In the genomic region with DNA sequence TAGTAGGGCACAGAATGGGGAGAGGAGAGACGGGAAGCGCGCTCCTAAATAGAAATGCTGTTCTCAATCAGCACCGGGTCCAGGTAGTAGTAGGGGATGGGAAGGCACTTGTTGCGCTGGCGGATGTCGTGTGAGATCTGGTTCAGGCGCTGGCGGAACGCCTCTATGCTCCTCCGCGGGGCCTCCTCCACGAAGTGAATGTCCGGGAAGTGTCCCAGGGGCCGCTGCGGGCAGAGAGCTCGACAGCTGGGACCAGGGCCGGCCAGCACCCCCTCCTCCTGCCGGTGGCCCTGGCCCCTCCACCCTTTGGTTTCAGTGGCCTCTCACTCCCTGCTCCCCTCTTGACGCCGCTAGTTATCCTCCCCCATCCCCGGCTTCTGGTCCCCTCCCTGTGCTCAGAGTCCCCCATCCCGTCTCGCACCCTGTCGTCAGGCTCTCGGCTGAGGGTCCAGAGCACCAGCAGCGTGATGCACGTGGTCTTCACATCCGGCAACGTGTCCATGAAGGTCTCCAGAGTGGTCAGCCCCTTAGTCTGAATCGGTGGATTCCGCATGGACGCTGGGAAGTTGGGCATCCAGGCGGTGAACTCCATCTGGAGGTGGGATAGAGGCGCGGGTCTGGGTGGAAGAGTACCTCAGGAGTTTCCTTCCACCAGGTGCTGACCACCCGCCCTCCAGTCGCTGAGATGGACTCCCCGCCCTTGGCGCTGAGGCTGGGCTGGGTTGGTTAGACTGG, we compare ENCODE assay signal across 8 cellular contexts. TPM values are rescaled to one million over a fixed set of nuclear protein-coding genes. Genes with fewer than 3 reads are reported as not detected.
DNase-seq lines count a peak whose midpoint lies in the region; ATAC-seq, FAIRE-seq and TF ChIP-seq lines count a peak whose summit lies in the region.

No MANE protein-coding gene starts in this region.

- TF ChIP-seq POLR2A in GM12892 (IDR thresholded peaks at IDR 0.05; ENCODE audit: low read depth, low read length) (no peak), vagina (IDR thresholded peaks at IDR 0.05) (no peak)

- TF ChIP-seq CTCF in coronary artery (IDR thresholded peaks at IDR 0.05) (no peak), nephron progenitor cell (IDR thresholded peaks at IDR 0.05) (no peak), vagina (IDR thresholded peaks at IDR 0.05) (no peak)

- H3K9me3 ChIP-seq in CD4-positive, alpha-beta memory T cell (ENCODE audit: control insufficient read depth in 1 of 2, low read length in 2 of 2) = no peaks in the 10 kb centered on the region
- H3K9me3 ChIP-seq in T-helper 17 cell (ENCODE audit: control insufficient read depth, low read length, poor library complexity, severe bottlenecking) (no peaks in the 10 kb centered on the region), vagina (no peaks in the 10 kb centered on the region)

- H3K4me1 Mint-ChIP-seq in CD4-positive, alpha-beta memory T cell = peaks cover 15 to 29% (median 23%) of the 10 kb centered on the region in 4 donors
- H3K4me1 Mint-ChIP-seq in T-helper 17 cell (peaks cover 26% of the 10 kb centered on the region), nephron progenitor cell (peaks cover 28% of the 10 kb centered on the region)

- ATAC-seq in T-helper 17 cell (peak; percentile 35), HG03460 (IDR thresholded peaks at IDR 0.05; ENCODE audit: unreplicated experiment) (no peak)

- no peak overlapping the region for H3K27ac ChIP-seq in CD4-positive, alpha-beta memory T cell (ENCODE audit: low read depth, low read length)
- no peak overlapping the region for H3K27ac ChIP-seq in coronary artery
- no peak overlapping the region for H3K27ac ChIP-seq in vagina

- intact Hi-C loops in CD4-positive, alpha-beta memory T cell (cut with micrococcal nuclease) = loop anchor here (1.0 to 5.0 kb wide), 3 partner anchors 37 to 224 kb away; partner anchors contain the start of genes ALOXE3 and SLC25A35
- intact Hi-C loops in vagina (cut with DNase I) = no loop called here

- no peaks in the 10 kb centered on the region for H3K36me3 Mint-ChIP-seq in CD4-positive, alpha-beta memory T cell
- H3K36me3 Mint-ChIP-seq in T-helper 17 cell (ENCODE audit: low read depth) = peaks cover 11% of the 10 kb centered on the region
- H3K36me3 Mint-ChIP-seq in nephron progenitor cell (ENCODE audit: low read depth) = no peaks in the 10 kb centered on the region

- DNase-seq in CD4-positive, alpha-beta memory T cell = peak in 4 of 5 donors; percentile 26 to 49 (median 36)
- DNase-seq in T-helper 17 cell (no peak), coronary artery (ENCODE audit: low spot score) (no peak), nephron progenitor cell (peak; percentile 33), GM12892 (ENCODE audit: insufficient read length) (no peak), vagina (ENCODE audit: extremely low spot score in 2 of 2) (no peak), SKM-1 treated with dmso at 0.1 percent for 144 hours (lab: John Stamatoyannopoulos, UW; ENCODE audit: unreplicated experiment) (no peak)

- CTCF ChIA-PET in CD4-positive, alpha-beta memory T cell (lab: Charles Lee; ENCODE audit: partially characterized antibody) = interaction anchor here (0.6 to 9.9 kb wide), 20 partner anchors 7 to 228 kb away, joined by 3 to 147 read pairs (median 8); partner anchors contain the start of genes ALOX12B, ALOXE3 and RNF227

- peaks cover 12 to 20% of the 10 kb centered on the region in 2 donors for H3K27me3 Mint-ChIP-seq in CD4-positive, alpha-beta memory T cell
- H3K27me3 Mint-ChIP-seq in T-helper 17 cell (peaks cover 45% of the 10 kb centered on the region), nephron progenitor cell (ENCODE audit: low read depth, poor library complexity) (peaks cover 100% of the 10 kb centered on the region)

- peaks cover 24% of the 10 kb centered on the region for H3K27me3 ChIP-seq in CD4-positive, alpha-beta memory T cell (ENCODE audit: insufficient read depth, low read length)
- H3K27me3 ChIP-seq in vagina = peaks cover 10% of the 10 kb centered on the region

- H3K9me3 Mint-ChIP-seq in CD4-positive, alpha-beta memory T cell = peaks cover 0 to 2% (median 0%) of the 10 kb centered on the region in 8 donors
- H3K9me3 Mint-ChIP-seq in nephron progenitor cell = peaks cover 3% of the 10 kb centered on the region

- no peak for FAIRE-seq in GM12892 (lab: Jason Lieb, UNC)

- peak overlapping the region; percentile 74 to 97 (median 85) for H3K4me3 Mint-ChIP-seq in CD4-positive, alpha-beta memory T cell
- peak overlapping the region; percentile 92 for H3K4me3 Mint-ChIP-seq in T-helper 17 cell
- peak overlapping the region; percentile 78 for H3K4me3 Mint-ChIP-seq in nephron progenitor cell

- peak overlapping the region in 1 of 2 donors; percentile 33 for H3K4me3 ChIP-seq in CD4-positive, alpha-beta memory T cell (ENCODE audit: low read length in 2 of 2)
- peak overlapping the region; percentile 50 for H3K4me3 ChIP-seq in coronary artery
- peak overlapping the region in 1 of 2 donors; percentile 2 for H3K4me3 ChIP-seq in vagina

- H3K4me1 ChIP-seq in CD4-positive, alpha-beta memory T cell (ENCODE audit: insufficient read depth, low read length) = peaks cover 23% of the 10 kb centered on the region
- peaks cover 20% of the 10 kb centered on the region for H3K4me1 ChIP-seq in vagina

- H3K27ac Mint-ChIP-seq in CD4-positive, alpha-beta memory T cell = peak overlapping the region in 3 of 7 donors; percentile 27 to 76 (median 65)
- H3K27ac Mint-ChIP-seq in T-helper 17 cell (peak overlapping the region; percentile 94), nephron progenitor cell (no peak overlapping the region)

- POLR2A ChIA-PET in CD4-positive, alpha-beta memory T cell (lab: Charles Lee; ENCODE audit: partially characterized antibody) = interaction anchor here (0.6 to 2.8 kb wide), 4 partner anchors 15 to 91 kb away, joined by 3 to 9 read pairs (median 3); no protein-coding TSS in a partner anchor

- no peaks in the 10 kb centered on the region for H3K36me3 ChIP-seq in CD4-positive, alpha-beta memory T cell (ENCODE audit: insufficient read depth, low read length)
- H3K36me3 ChIP-seq in vagina = no peaks in the 10 kb centered on the region

RNA-seq across cellular contexts. Expression of gene ALOX12B, which starts 14.6 kb away (rescaled TPM):
- under 1 TPM in 1 of 2 experiments, not detected in 1; 0.44 TPM for total RNA-seq in CD4-positive, alpha-beta memory T cell
- under 1 TPM in 1 of 2 donors, not detected in 1; 0.79 TPM for polyA plus RNA-seq in CD4-positive, alpha-beta memory T cell
- total RNA-seq in T-helper 17 cell (not detected), vagina (15.0 TPM)
- not detected for polyA plus RNA-seq in GM12892 (2012; ENCODE audit: missing spikeins)

RNA-seq across cellular contexts. Expression of gene ALOX15B, which starts 34.0 kb away (rescaled TPM):
- total RNA-seq in CD4-positive, alpha-beta memory T cell = under 1 TPM in 1 of 2 experiments, not detected in 1; 0.15 TPM
- not detected for polyA plus RNA-seq in CD4-positive, alpha-beta memory T cell
- total RNA-seq in T-helper 17 cell = not detected
- not detected for polyA plus RNA-seq in GM12892 (2012; ENCODE audit: missing spikeins)
- 28.7 TPM for total RNA-seq in vagina

RNA-seq across cellular contexts. Expression of gene ALOXE3, which starts 45.4 kb away (rescaled TPM):
- under 1 TPM; 0.32 to 0.33 TPM for total RNA-seq in CD4-positive, alpha-beta memory T cell
- polyA plus RNA-seq in CD4-positive, alpha-beta memory T cell = under 1 TPM in 1 of 2 donors, not detected in 1; 0.20 TPM
- not detected for total RNA-seq in T-helper 17 cell
- polyA plus RNA-seq in GM12892 (2012; ENCODE audit: missing spikeins) = not detected
- total RNA-seq in vagina = 1.5 TPM

RNA-seq across cellular contexts. Expression of gene HES7, which starts 51.0 kb away (rescaled TPM):
- not detected for total RNA-seq in CD4-positive, alpha-beta memory T cell
- polyA plus RNA-seq in CD4-positive, alpha-beta memory T cell = not detected
- not detected for total RNA-seq in T-helper 17 cell
- polyA plus RNA-seq in GM12892 (2012; ENCODE audit: missing spikeins) = 0.21 TPM
- not detected for total RNA-seq in vagina

Comparison
In these comparisons a context has a peak if more than half of its experiments do, and no peak if none do; other contexts are left out.
1. DNase-seq: peak in CD4-positive, alpha-beta memory T cell (4 of 5) and nephron progenitor cell (single experiment); none in T-helper 17 cell (0 of 3), coronary artery (single experiment), GM12892 (single experiment), vagina (0 of 2) and SKM-1 treated with dmso at 0.1 percent for 144 hours (single experiment).
2. RNA of gene ALOX12B, which starts 14.6 kb away (total RNA-seq): 15.0 TPM in vagina (single experiment); 0.44 TPM in CD4-positive, alpha-beta memory T cell and not detected in T-helper 17 cell; every median in the first group is over 10 times any median in the second.
3. RNA of gene ALOX15B, which starts 34.0 kb away (total RNA-seq): 28.7 TPM in vagina (single experiment); 0.15 TPM in CD4-positive, alpha-beta memory T cell and not detected in T-helper 17 cell; every median in the first group is over 10 times any median in the second.
4. Peak in every context shown above with its lines, with median percentiles within 50 percentile points of each other: H3K4me3 Mint-ChIP-seq.